1 cellular context compared by ENCODE assay signal in the genomic region with DNA sequence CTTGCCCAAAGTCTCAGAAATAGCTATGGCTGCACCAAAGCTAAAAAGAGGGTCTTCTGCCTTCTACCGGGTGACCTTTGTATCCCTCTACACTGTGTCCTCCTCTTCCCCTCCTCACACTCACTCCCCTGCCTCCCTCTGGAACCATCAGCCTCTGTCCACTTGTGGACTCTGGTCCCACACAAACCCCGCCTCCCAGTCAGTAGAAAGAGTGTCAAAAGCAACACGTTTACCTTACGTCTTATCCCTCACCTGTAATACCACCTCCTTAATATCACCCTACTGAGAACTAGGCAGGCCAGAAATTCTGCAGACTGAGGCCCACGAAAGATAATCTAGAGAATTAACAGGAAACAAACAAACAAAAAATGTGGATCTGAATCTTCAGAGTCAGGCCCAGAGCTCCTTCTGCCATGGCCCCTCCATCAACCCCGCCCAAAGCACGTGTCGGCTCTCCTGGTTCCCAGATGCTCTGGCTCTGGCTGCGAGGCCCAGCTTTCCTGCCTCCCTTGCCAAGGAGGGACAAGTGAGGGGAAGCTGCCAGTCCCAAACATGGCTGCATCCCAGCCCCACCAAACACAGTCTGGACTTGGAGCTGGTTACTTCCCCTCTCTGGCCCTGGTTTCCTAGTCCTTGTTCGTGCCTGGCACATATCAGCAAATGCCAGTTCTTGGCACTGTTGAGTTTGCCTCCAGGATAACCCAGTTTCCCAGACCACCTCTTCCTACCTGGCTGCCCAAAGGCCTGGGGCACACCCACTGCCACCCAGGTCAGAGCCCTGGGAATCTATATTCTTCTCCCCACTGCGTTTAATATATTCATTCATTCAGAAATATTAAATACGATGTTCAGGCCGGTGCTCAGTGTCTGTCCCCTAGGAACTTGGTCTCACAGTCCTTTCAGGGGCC.
A peak's percentile ranks its signal among the peaks of the same experiment; 100 is the strongest.
TF ChIP-seq lines count a peak whose summit lies in the region.

No MANE protein-coding gene starts in this region.

TF ChIP-seq in HepG2, 621 proteins besides CTCF, POLR2A, EP300 and RAD21 (continued from another document and continues in another):
- TF ChIP-seq, protein P1, sequence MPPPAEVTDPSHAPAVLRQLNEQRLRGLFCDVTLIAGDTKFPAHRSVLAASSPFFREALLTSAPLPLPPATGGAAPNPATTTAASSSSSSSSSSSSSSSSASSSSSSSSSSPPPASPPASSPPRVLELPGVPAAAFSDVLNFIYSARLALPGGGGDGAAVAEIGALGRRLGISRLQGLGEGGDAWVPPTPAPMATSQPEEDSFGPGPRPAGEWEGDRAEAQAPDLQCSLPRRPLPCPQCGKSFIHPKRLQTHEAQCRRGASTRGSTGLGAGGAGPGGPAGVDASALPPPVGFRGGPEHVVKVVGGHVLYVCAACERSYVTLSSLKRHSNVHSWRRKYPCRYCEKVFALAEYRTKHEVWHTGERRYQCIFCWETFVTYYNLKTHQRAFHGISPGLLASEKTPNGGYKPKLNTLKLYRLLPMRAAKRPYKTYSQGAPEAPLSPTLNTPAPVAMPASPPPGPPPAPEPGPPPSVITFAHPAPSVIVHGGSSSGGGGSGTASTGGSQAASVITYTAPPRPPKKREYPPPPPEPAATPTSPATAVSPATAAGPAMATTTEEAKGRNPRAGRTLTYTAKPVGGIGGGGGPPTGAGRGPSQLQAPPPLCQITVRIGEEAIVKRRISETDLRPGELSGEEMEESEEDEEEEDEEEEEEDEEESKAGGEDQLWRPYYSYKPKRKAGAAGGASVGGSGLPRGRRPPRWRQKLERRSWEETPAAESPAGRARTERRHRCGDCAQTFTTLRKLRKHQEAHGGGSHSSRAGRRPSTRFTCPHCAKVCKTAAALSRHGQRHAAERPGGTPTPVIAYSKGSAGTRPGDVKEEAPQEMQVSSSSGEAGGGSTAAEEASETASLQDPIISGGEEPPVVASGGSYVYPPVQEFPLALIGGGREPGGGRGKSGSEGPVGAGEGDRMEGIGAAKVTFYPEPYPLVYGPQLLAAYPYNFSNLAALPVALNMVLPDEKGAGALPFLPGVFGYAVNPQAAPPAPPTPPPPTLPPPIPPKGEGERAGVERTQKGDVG (CRISPR knock-in tag; IDR thresholded peaks at IDR 0.05; ENCODE audit: borderline replicate concordance), result no peak
- TF ChIP-seq ZNF24 (IDR thresholded peaks at IDR 0.05) (no peak), MEIS2 (CRISPR knock-in tag; IDR thresholded peaks at IDR 0.05) (peak; percentile 74; the same call in 1 of the 2 replicates), KAT7 (CRISPR knock-in tag; IDR thresholded peaks at IDR 0.05; ENCODE audit: borderline replicate concordance) (peak; percentile 67), ZNF768 (CRISPR knock-in tag; IDR thresholded peaks at IDR 0.05) (peak; percentile 31; the same call in 1 of the 2 replicates), HES4 (CRISPR knock-in tag; IDR thresholded peaks at IDR 0.05; ENCODE audit: borderline replicate concordance) (peak; percentile 27; the same call in 1 of the 2 replicates), PRPF4 (IDR thresholded peaks at IDR 0.05; ENCODE audit: low read depth, low read length, poor library complexity, severe bottlenecking) (no peak), ZSCAN20 (CRISPR knock-in tag; IDR thresholded peaks at IDR 0.05; ENCODE audit: borderline replicate concordance) (0 out of 2 replicates have a peak, but pooled peaks have one; percentile 63), KDM5A (IDR thresholded peaks at IDR 0.05; ENCODE audit: borderline replicate concordance, low read length) (no peak), MYNN (CRISPR knock-in tag; IDR thresholded peaks at IDR 0.05; ENCODE audit: low read depth) (no peak), WIZ (CRISPR knock-in tag; IDR thresholded peaks at IDR 0.05) (no peak), PRMT3 (CRISPR knock-in tag; IDR thresholded peaks at IDR 0.05; ENCODE audit: borderline replicate concordance, low read depth) (no peak), CREB1 (IDR thresholded peaks at IDR 0.05) (no peak), CREB1 (CRISPR knock-in tag; IDR thresholded peaks at IDR 0.05) (peak; percentile 55), PHF20 (CRISPR knock-in tag; IDR thresholded peaks at IDR 0.05) (no peak), ZBTB1 (CRISPR knock-in tag; IDR thresholded peaks at IDR 0.05; ENCODE audit: borderline replicate concordance) (no peak), ZNF510 (CRISPR knock-in tag; IDR thresholded peaks at IDR 0.05; ENCODE audit: low read depth) (no peak), SOX5 (CRISPR knock-in tag; IDR thresholded peaks at IDR 0.05; ENCODE audit: borderline replicate concordance) (peak; percentile 52; the same call in 1 of the 2 replicates), ZMYM4 (CRISPR knock-in tag; IDR thresholded peaks at IDR 0.05) (peak; percentile 67), ZBTB21 (CRISPR knock-in tag; IDR thresholded peaks at IDR 0.05) (no peak), ZC3H13 (CRISPR knock-in tag; IDR thresholded peaks at IDR 0.05) (peak; percentile 90), XBP1 (CRISPR knock-in tag; IDR thresholded peaks at IDR 0.05) (no peak), FOSL2 (CRISPR knock-in tag; IDR thresholded peaks at IDR 0.05) (peak; percentile 22; the same call in 1 of the 2 replicates), ZNF446 (CRISPR knock-in tag; IDR thresholded peaks at IDR 0.05) (no peak), HNRNPL (IDR thresholded peaks at IDR 0.05; ENCODE audit: low read depth, low read length) (0 out of 2 replicates have a peak, but pooled peaks have one; percentile 51), ZNF382 (CRISPR knock-in tag; IDR thresholded peaks at IDR 0.05; ENCODE audit: borderline replicate concordance) (no peak)
- TF ChIP-seq, protein P2, sequence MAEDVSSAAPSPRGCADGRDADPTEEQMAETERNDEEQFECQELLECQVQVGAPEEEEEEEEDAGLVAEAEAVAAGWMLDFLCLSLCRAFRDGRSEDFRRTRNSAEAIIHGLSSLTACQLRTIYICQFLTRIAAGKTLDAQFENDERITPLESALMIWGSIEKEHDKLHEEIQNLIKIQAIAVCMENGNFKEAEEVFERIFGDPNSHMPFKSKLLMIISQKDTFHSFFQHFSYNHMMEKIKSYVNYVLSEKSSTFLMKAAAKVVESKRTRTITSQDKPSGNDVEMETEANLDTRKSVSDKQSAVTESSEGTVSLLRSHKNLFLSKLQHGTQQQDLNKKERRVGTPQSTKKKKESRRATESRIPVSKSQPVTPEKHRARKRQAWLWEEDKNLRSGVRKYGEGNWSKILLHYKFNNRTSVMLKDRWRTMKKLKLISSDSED (CRISPR knock-in tag; IDR thresholded peaks at IDR 0.05), result no peak
- TF ChIP-seq, protein P3, sequence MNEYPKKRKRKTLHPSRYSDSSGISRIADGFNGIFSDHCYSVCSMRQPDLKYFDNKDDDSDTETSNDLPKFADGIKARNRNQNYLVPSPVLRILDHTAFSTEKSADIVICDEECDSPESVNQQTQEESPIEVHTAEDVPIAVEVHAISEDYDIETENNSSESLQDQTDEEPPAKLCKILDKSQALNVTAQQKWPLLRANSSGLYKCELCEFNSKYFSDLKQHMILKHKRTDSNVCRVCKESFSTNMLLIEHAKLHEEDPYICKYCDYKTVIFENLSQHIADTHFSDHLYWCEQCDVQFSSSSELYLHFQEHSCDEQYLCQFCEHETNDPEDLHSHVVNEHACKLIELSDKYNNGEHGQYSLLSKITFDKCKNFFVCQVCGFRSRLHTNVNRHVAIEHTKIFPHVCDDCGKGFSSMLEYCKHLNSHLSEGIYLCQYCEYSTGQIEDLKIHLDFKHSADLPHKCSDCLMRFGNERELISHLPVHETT (CRISPR knock-in tag; conservative IDR thresholded peaks at IDR 0.05), result no peak
- TF ChIP-seq, protein P4, sequence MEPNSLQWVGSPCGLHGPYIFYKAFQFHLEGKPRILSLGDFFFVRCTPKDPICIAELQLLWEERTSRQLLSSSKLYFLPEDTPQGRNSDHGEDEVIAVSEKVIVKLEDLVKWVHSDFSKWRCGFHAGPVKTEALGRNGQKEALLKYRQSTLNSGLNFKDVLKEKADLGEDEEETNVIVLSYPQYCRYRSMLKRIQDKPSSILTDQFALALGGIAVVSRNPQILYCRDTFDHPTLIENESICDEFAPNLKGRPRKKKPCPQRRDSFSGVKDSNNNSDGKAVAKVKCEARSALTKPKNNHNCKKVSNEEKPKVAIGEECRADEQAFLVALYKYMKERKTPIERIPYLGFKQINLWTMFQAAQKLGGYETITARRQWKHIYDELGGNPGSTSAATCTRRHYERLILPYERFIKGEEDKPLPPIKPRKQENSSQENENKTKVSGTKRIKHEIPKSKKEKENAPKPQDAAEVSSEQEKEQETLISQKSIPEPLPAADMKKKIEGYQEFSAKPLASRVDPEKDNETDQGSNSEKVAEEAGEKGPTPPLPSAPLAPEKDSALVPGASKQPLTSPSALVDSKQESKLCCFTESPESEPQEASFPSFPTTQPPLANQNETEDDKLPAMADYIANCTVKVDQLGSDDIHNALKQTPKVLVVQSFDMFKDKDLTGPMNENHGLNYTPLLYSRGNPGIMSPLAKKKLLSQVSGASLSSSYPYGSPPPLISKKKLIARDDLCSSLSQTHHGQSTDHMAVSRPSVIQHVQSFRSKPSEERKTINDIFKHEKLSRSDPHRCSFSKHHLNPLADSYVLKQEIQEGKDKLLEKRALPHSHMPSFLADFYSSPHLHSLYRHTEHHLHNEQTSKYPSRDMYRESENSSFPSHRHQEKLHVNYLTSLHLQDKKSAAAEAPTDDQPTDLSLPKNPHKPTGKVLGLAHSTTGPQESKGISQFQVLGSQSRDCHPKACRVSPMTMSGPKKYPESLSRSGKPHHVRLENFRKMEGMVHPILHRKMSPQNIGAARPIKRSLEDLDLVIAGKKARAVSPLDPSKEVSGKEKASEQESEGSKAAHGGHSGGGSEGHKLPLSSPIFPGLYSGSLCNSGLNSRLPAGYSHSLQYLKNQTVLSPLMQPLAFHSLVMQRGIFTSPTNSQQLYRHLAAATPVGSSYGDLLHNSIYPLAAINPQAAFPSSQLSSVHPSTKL (CRISPR knock-in tag; IDR thresholded peaks at IDR 0.05), result peak; percentile 75
- TF ChIP-seq, protein P5, sequence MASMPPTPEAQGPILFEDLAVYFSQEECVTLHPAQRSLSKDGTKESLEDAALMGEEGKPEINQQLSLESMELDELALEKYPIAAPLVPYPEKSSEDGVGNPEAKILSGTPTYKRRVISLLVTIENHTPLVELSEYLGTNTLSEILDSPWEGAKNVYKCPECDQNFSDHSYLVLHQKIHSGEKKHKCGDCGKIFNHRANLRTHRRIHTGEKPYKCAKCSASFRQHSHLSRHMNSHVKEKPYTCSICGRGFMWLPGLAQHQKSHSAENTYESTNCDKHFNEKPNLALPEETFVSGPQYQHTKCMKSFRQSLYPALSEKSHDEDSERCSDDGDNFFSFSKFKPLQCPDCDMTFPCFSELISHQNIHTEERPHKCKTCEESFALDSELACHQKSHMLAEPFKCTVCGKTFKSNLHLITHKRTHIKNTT (CRISPR knock-in tag; IDR thresholded peaks at IDR 0.05), result no peak
- TF ChIP-seq, protein P6, sequence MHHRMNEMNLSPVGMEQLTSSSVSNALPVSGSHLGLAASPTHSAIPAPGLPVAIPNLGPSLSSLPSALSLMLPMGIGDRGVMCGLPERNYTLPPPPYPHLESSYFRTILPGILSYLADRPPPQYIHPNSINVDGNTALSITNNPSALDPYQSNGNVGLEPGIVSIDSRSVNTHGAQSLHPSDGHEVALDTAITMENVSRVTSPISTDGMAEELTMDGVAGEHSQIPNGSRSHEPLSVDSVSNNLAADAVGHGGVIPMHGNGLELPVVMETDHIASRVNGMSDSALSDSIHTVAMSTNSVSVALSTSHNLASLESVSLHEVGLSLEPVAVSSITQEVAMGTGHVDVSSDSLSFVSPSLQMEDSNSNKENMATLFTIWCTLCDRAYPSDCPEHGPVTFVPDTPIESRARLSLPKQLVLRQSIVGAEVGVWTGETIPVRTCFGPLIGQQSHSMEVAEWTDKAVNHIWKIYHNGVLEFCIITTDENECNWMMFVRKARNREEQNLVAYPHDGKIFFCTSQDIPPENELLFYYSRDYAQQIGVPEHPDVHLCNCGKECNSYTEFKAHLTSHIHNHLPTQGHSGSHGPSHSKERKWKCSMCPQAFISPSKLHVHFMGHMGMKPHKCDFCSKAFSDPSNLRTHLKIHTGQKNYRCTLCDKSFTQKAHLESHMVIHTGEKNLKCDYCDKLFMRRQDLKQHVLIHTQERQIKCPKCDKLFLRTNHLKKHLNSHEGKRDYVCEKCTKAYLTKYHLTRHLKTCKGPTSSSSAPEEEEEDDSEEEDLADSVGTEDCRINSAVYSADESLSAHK (CRISPR knock-in tag; IDR thresholded peaks at IDR 0.05; ENCODE audit: borderline replicate concordance), result 0 out of 2 replicates have a peak, but pooled peaks have one; percentile 36
- TF ChIP-seq, protein P7, sequence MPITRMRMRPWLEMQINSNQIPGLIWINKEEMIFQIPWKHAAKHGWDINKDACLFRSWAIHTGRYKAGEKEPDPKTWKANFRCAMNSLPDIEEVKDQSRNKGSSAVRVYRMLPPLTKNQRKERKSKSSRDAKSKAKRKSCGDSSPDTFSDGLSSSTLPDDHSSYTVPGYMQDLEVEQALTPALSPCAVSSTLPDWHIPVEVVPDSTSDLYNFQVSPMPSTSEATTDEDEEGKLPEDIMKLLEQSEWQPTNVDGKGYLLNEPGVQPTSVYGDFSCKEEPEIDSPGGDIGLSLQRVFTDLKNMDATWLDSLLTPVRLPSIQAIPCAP (CRISPR knock-in tag; IDR thresholded peaks at IDR 0.05; ENCODE audit: low read depth), result no peak
- TF ChIP-seq, protein P8, sequence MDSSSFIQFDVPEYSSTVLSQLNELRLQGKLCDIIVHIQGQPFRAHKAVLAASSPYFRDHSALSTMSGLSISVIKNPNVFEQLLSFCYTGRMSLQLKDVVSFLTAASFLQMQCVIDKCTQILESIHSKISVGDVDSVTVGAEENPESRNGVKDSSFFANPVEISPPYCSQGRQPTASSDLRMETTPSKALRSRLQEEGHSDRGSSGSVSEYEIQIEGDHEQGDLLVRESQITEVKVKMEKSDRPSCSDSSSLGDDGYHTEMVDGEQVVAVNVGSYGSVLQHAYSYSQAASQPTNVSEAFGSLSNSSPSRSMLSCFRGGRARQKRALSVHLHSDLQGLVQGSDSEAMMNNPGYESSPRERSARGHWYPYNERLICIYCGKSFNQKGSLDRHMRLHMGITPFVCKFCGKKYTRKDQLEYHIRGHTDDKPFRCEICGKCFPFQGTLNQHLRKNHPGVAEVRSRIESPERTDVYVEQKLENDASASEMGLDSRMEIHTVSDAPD (CRISPR knock-in tag; IDR thresholded peaks at IDR 0.05), result no peak
- TF ChIP-seq, protein P9, sequence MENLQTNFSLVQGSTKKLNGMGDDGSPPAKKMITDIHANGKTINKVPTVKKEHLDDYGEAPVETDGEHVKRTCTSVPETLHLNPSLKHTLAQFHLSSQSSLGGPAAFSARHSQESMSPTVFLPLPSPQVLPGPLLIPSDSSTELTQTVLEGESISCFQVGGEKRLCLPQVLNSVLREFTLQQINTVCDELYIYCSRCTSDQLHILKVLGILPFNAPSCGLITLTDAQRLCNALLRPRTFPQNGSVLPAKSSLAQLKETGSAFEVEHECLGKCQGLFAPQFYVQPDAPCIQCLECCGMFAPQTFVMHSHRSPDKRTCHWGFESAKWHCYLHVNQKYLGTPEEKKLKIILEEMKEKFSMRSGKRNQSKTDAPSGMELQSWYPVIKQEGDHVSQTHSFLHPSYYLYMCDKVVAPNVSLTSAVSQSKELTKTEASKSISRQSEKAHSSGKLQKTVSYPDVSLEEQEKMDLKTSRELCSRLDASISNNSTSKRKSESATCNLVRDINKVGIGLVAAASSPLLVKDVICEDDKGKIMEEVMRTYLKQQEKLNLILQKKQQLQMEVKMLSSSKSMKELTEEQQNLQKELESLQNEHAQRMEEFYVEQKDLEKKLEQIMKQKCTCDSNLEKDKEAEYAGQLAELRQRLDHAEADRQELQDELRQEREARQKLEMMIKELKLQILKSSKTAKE (CRISPR knock-in tag; IDR thresholded peaks at IDR 0.05; ENCODE audit: borderline replicate concordance), result no peak
